Comparison of ENCODE assay signal across 8 cellular contexts in genomic region chr10:103493911-103494877, GRCh38. TPM values are rescaled to one million over a fixed set of nuclear protein-coding genes. Genes with fewer than 3 reads are reported as not detected.
DNase-seq lines count a peak whose midpoint lies in the region; ATAC-seq and TF ChIP-seq lines count a peak whose summit lies in the region.

No MANE protein-coding gene starts in this region.

- no peak overlapping the region for H3K18ac ChIP-seq in H9 (ENCODE audit: insufficient read length, low read depth, low read length)

- intact Hi-C loops in A673 (cut with micrococcal nuclease; ENCODE audit: unreplicated experiment) = no loop called here

- H3K4me3 Mint-ChIP-seq in H9 = peak overlapping the region; percentile 74 to 85
- peak overlapping the region; percentile 84 for H3K4me3 Mint-ChIP-seq in activated T-helper 17 cell treated with anti-CD3 and anti-CD28 coated beads, Interleukin-2, amount 50 U/mL, for 72 hours

- H3K9me3 ChIP-seq in A673 (ENCODE audit: low read depth, low read length, poor library complexity, severe bottlenecking) = no peaks in the 10 kb centered on the region
- no peaks in the 10 kb centered on the region for H3K9me3 ChIP-seq in H9 (ENCODE audit: control insufficient read depth, low read depth, low read length)
- H3K9me3 ChIP-seq in cardiac muscle cell (ENCODE audit: low read depth) = no peaks in the 10 kb centered on the region

- no peak overlapping the region for H3K9ac ChIP-seq in H9 (ENCODE audit: extremely low read depth, insufficient read length, low read length)

- H2BK5ac ChIP-seq in H9 (ENCODE audit: insufficient read length, low read length) = no peak overlapping the region

- H3K9me3 Mint-ChIP-seq in H9 = no peaks in the 10 kb centered on the region
- no peaks in the 10 kb centered on the region for H3K9me3 Mint-ChIP-seq in activated T-helper 17 cell treated with anti-CD3 and anti-CD28 coated beads, Interleukin-2, amount 50 U/mL, for 72 hours

- TF ChIP-seq CTCF in A673 (conservative IDR thresholded peaks at IDR 0.05; ENCODE audit: low read depth, low read length) = no peak
- TF ChIP-seq CTCF in H9 (conservative IDR thresholded peaks at IDR 0.05) = no peak
- TF ChIP-seq CTCF in cardiac muscle cell (IDR thresholded peaks at IDR 0.05; ENCODE audit: low read depth, low read length) = no peak
- no peak for TF ChIP-seq CTCF in retinal pigment epithelial cell (conservative IDR thresholded peaks at IDR 0.05; ENCODE audit: low read depth, low read length)

- H3K36me3 Mint-ChIP-seq in H9 (ENCODE audit: insufficient read depth in 1 of 3, low read depth in 3 of 3) = no peaks in the 10 kb centered on the region
- no peaks in the 10 kb centered on the region for H3K36me3 Mint-ChIP-seq in activated T-helper 17 cell treated with anti-CD3 and anti-CD28 coated beads, Interleukin-2, amount 50 U/mL, for 72 hours (ENCODE audit: low read depth)

- no peak overlapping the region for H3T11ph ChIP-seq in H9 (ENCODE audit: low read length)

- no peak overlapping the region for H3K23ac ChIP-seq in H9 (ENCODE audit: insufficient read length, low read depth, low read length)

- no peak overlapping the region for H2BK120ac ChIP-seq in H9 (ENCODE audit: low read depth, low read length, poor library complexity, severe bottlenecking)

- peaks cover 4% of the 10 kb centered on the region for H3K23me2 ChIP-seq in H9 (ENCODE audit: insufficient read length, low read depth, low read length, poor library complexity, severe bottlenecking)

- no peak overlapping the region for H3K27ac ChIP-seq in A673 (ENCODE audit: low read depth, low read length, poor library complexity, severe bottlenecking)
- H3K27ac ChIP-seq in H9 (ENCODE audit: insufficient read length, low read depth, low read length) = no peak overlapping the region
- no peak overlapping the region for H3K27ac ChIP-seq in cardiac muscle cell

- no peak overlapping the region for H2BK15ac ChIP-seq in H9 (ENCODE audit: low read depth, low read length)

- no peaks in the 10 kb centered on the region for H4K20me1 ChIP-seq in H9 (ENCODE audit: control insufficient read depth, insufficient read depth, insufficient read length)

- peak; percentile 3 for ATAC-seq in activated T-helper 17 cell treated with anti-CD3 and anti-CD28 coated beads, Interleukin-2, amount 50 U/mL, for 72 hours (replicated peaks)
- ATAC-seq in HG02870 (IDR thresholded peaks at IDR 0.05; ENCODE audit: unreplicated experiment) = no peak
- ATAC-seq in GM19035 (IDR thresholded peaks at IDR 0.05; ENCODE audit: unreplicated experiment) = no peak

- H2BK20ac ChIP-seq in H9 (ENCODE audit: low read depth, low read length, poor library complexity, severe bottlenecking) = no peak overlapping the region

- H3K4me1 Mint-ChIP-seq in H9 = peaks cover 17 to 21% of the 10 kb centered on the region in 2 experiments
- no peaks in the 10 kb centered on the region for H3K4me1 Mint-ChIP-seq in activated T-helper 17 cell treated with anti-CD3 and anti-CD28 coated beads, Interleukin-2, amount 50 U/mL, for 72 hours

- peaks cover 15% of the 10 kb centered on the region for H3K4me1 ChIP-seq in A673 (ENCODE audit: insufficient read depth, low read length, poor library complexity, severe bottlenecking)
- H3K4me1 ChIP-seq in H9 (ENCODE audit: insufficient read depth, low read length) = no peaks in the 10 kb centered on the region; the same call in 1 of the 2 replicates
- no peaks in the 10 kb centered on the region for H3K4me1 ChIP-seq in cardiac muscle cell (ENCODE audit: low read depth)

- no CpG with 5 or more reads among the region's 92 CpGs for WGBS in H9 (ENCODE audit: extremely low coverage, insufficient read length, low lambda C conversion rate)

- no peak overlapping the region for H4K8ac ChIP-seq in H9 (replicated peaks; ENCODE audit: insufficient read length, low read depth, low read length)

- no peak overlapping the region for H2BK12ac ChIP-seq in H9 (ENCODE audit: insufficient read length, low read depth, low read length)

- H3K4me2 ChIP-seq in H9 (ENCODE audit: insufficient read depth, insufficient read length, low read length) = peak overlapping the region; percentile 39

- H3K27me3 ChIP-seq in A673 (replicated peaks; ENCODE audit: insufficient read depth, low read depth, low read length, poor library complexity) (peaks cover 50% of the 10 kb centered on the region), H9 (ENCODE audit: insufficient read depth, low read length) (peaks cover 10% of the 10 kb centered on the region; the same call in 1 of the 2 replicates), cardiac muscle cell (peaks cover 73% of the 10 kb centered on the region)

- H3K27me3 Mint-ChIP-seq in H9 (ENCODE audit: low read depth) = peaks cover 74% of the 10 kb centered on the region
- peaks cover 40% of the 10 kb centered on the region for H3K27me3 Mint-ChIP-seq in activated T-helper 17 cell treated with anti-CD3 and anti-CD28 coated beads, Interleukin-2, amount 50 U/mL, for 72 hours

- POLR2A ChIA-PET in A673 (lab: Charles Lee; ENCODE audit: low non-redundant PET) = no interaction called here

- H3K14ac ChIP-seq in H9 (ENCODE audit: insufficient read depth, low read length) = no peak overlapping the region; the same call in 1 of the 2 replicates

- H2AK5ac ChIP-seq in H9 (ENCODE audit: insufficient read length, low read length) = no peak overlapping the region

- H3K36me3 ChIP-seq in A673 (ENCODE audit: insufficient read depth, low read length, poor library complexity, severe bottlenecking) (no peaks in the 10 kb centered on the region), cardiac muscle cell (no peaks in the 10 kb centered on the region)

- DNase-seq in A673 (ENCODE audit: low spot score) = no peak
- no peak for DNase-seq in H9
- peak in 1 of 2 donors; percentile 30 for DNase-seq in cardiac muscle cell (ENCODE audit: low read depth in 1 of 2, low spot score in 1 of 2)
- DNase-seq in retinal pigment epithelial cell (ENCODE audit: low read depth) = no peak
- DNase-seq in NCI-H1436 treated with DMSO at 0.1 percent for 48 hours (lab: John Stamatoyannopoulos, UW) = no peak

- H3K56ac ChIP-seq in H9 (ENCODE audit: insufficient read length, low read depth, low read length) = no peak overlapping the region

- H3K4ac ChIP-seq in H9 (ENCODE audit: low read depth, low read length) = no peak overlapping the region

- no TSS peak for BruUV-seq in A673 (replicated peaks; lab: Mats Ljungman, UMichigan)

- H4K91ac ChIP-seq in H9 (ENCODE audit: insufficient read length, low read depth, low read length) = no peak overlapping the region

- H3K79me1 ChIP-seq in H9 (ENCODE audit: insufficient read depth, low read depth, low read length, poor library complexity, severe bottlenecking) = no peaks in the 10 kb centered on the region

- peak overlapping the region; percentile 58 for H3K4me3 ChIP-seq in A673 (ENCODE audit: low read depth, low read length, poor library complexity, severe bottlenecking)
- peak overlapping the region; percentile 56 for H3K4me3 ChIP-seq in cardiac muscle cell
- peak overlapping the region; percentile 24 for H3K4me3 ChIP-seq in retinal pigment epithelial cell (ENCODE audit: low read length)

- H4K5ac ChIP-seq in H9 (ENCODE audit: insufficient read length, low read depth, low read length) = no peak overlapping the region

- CTCF ChIA-PET in A673 (lab: Charles Lee) = interaction anchor here (1.1 kb wide), 1 partner anchor 49 kb away, joined by 4 read pairs; no protein-coding TSS in a partner anchor

- H2AFZ ChIP-seq in H9 (ENCODE audit: low read length) = no peak overlapping the region

- no peak overlapping the region for H3K27ac Mint-ChIP-seq in H9
- H3K27ac Mint-ChIP-seq in activated T-helper 17 cell treated with anti-CD3 and anti-CD28 coated beads, Interleukin-2, amount 50 U/mL, for 72 hours = no peak overlapping the region

- no peaks in the 10 kb centered on the region for H3K79me2 ChIP-seq in H9 (ENCODE audit: insufficient read depth, low read length)

RNA-seq across cellular contexts. Expression of gene NEURL1, which starts 0.7 kb away (rescaled TPM):
- total RNA-seq in A673 (2021) (0.50 and 0.52 TPM in 2 replicates), H9 (2021) (0.92 and 1.2 TPM in 2 replicates), cardiac muscle cell (2.3 and 2.7 TPM in 2 replicates)
- 1 to 10 TPM; 2.1 to 3.7 TPM for total RNA-seq in activated T-helper 17 cell treated with anti-CD3 and anti-CD28 coated beads, Interleukin-2, amount 50 U/mL, for 72 hours
- 1.4 and 3.5 TPM in 2 replicates for polyA plus RNA-seq in cardiac muscle cell

RNA-seq across cellular contexts. Expression of gene CALHM3, which starts 15.2 kb away (rescaled TPM):
- total RNA-seq in A673 (2021) (not detected in 2 replicates), H9 (2021) (not detected in 2 replicates), cardiac muscle cell (not detected in 2 replicates)
- total RNA-seq in activated T-helper 17 cell treated with anti-CD3 and anti-CD28 coated beads, Interleukin-2, amount 50 U/mL, for 72 hours = not detected
- not detected in 2 replicates for polyA plus RNA-seq in cardiac muscle cell

RNA-seq across cellular contexts. Expression of gene CALHM1, which starts 35.5 kb away (rescaled TPM):
- total RNA-seq in A673 (2021) (not detected in 2 replicates), H9 (2021) (0.07 and 0.13 TPM in 2 replicates), cardiac muscle cell (0.11 TPM in 1 of 2 replicates, not detected in the other)
- total RNA-seq in activated T-helper 17 cell treated with anti-CD3 and anti-CD28 coated beads, Interleukin-2, amount 50 U/mL, for 72 hours = under 1 TPM in 1 of 2 donors, not detected in 1; 0.11 TPM
- polyA plus RNA-seq in cardiac muscle cell = not detected in 2 replicates

RNA-seq across cellular contexts. Expression of gene CALHM2, which starts 42.0 kb away (rescaled TPM):
- total RNA-seq in A673 (2021) = 5.9 TPM in 2 replicates
- not detected in 2 replicates for total RNA-seq in H9 (2021)
- 10 to 100 TPM; 18.2 to 26.0 TPM for total RNA-seq in activated T-helper 17 cell treated with anti-CD3 and anti-CD28 coated beads, Interleukin-2, amount 50 U/mL, for 72 hours
- total RNA-seq in cardiac muscle cell = 0.95 and 3.7 TPM in 2 replicates
- polyA plus RNA-seq in cardiac muscle cell = 1.1 TPM in 2 replicates
